ENCODE assay signal across 1 cellular context in the genomic region with DNA sequence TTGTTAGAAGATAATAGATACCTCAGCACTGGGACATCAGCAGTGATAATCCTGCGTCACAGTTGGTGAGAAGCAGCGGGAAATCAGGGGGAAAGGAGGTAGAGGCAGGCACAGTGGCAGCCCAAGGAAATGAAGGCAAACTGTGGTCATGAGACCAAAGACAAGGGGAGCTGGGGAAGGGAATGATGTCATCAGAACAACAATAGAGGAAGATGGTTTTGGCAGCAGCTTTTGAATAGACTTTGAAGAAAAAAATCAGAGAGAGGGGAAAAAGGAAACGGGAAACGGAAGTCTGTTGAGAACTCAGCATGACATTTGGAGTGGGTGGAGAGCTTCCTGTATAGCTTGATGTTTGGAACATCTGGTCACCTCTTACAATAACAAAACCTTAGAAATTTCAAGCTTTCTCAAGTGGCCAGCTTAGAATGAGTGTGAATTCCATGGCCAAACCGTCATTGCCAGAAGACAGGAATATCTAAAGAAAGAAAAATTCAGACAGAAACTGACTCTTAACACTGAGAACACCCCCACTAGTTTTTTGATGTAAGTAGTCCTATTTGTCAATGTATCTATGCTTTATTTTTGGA.
TF ChIP-seq lines count a peak whose summit lies in the region.

No MANE protein-coding gene starts in this region.

TF ChIP-seq in HEK293, 187 proteins besides CTCF, POLR2A, EP300 and RAD21 (continued from another document):
- TF ChIP-seq, protein P1, sequence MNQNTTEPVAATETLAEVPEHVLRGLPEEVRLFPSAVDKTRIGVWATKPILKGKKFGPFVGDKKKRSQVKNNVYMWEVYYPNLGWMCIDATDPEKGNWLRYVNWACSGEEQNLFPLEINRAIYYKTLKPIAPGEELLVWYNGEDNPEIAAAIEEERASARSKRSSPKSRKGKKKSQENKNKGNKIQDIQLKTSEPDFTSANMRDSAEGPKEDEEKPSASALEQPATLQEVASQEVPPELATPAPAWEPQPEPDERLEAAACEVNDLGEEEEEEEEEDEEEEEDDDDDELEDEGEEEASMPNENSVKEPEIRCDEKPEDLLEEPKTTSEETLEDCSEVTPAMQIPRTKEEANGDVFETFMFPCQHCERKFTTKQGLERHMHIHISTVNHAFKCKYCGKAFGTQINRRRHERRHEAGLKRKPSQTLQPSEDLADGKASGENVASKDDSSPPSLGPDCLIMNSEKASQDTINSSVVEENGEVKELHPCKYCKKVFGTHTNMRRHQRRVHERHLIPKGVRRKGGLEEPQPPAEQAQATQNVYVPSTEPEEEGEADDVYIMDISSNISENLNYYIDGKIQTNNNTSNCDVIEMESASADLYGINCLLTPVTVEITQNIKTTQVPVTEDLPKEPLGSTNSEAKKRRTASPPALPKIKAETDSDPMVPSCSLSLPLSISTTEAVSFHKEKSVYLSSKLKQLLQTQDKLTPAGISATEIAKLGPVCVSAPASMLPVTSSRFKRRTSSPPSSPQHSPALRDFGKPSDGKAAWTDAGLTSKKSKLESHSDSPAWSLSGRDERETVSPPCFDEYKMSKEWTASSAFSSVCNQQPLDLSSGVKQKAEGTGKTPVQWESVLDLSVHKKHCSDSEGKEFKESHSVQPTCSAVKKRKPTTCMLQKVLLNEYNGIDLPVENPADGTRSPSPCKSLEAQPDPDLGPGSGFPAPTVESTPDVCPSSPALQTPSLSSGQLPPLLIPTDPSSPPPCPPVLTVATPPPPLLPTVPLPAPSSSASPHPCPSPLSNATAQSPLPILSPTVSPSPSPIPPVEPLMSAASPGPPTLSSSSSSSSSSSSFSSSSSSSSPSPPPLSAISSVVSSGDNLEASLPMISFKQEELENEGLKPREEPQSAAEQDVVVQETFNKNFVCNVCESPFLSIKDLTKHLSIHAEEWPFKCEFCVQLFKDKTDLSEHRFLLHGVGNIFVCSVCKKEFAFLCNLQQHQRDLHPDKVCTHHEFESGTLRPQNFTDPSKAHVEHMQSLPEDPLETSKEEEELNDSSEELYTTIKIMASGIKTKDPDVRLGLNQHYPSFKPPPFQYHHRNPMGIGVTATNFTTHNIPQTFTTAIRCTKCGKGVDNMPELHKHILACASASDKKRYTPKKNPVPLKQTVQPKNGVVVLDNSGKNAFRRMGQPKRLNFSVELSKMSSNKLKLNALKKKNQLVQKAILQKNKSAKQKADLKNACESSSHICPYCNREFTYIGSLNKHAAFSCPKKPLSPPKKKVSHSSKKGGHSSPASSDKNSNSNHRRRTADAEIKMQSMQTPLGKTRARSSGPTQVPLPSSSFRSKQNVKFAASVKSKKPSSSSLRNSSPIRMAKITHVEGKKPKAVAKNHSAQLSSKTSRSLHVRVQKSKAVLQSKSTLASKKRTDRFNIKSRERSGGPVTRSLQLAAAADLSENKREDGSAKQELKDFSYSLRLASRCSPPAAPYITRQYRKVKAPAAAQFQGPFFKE (tag by site-specific recombination; IDR thresholded peaks at IDR 0.05; ENCODE audit: borderline replicate concordance) = no peak
- TF ChIP-seq ZNF658 (tag by site-specific recombination; IDR thresholded peaks at IDR 0.05) (no peak), ZNF274 (IDR thresholded peaks at IDR 0.05; ENCODE audit: low read length) (no peak), ZNF274 (tag by site-specific recombination; IDR thresholded peaks at IDR 0.05; ENCODE audit: borderline replicate concordance) (no peak), SP7 (tag by site-specific recombination; IDR thresholded peaks at IDR 0.05) (no peak), KLF17 (tag by site-specific recombination; IDR thresholded peaks at IDR 0.05) (no peak), ZNF37A (tag by site-specific recombination; IDR thresholded peaks at IDR 0.05) (no peak)
- TF ChIP-seq, protein P2, sequence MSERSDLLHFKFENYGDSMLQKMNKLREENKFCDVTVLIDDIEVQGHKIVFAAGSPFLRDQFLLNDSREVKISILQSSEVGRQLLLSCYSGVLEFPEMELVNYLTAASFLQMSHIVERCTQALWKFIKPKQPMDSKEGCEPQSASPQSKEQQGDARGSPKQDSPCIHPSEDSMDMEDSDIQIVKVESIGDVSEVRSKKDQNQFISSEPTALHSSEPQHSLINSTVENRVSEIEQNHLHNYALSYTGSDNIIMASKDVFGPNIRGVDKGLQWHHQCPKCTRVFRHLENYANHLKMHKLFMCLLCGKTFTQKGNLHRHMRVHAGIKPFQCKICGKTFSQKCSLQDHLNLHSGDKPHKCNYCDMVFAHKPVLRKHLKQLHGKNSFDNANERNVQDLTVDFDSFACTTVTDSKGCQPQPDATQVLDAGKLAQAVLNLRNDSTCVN (tag by site-specific recombination; optimal IDR thresholded peaks at IDR 0.05) = no peak
TF ChIP-seq in HEK293: peak in this region for 18.
